In the genomic region with DNA sequence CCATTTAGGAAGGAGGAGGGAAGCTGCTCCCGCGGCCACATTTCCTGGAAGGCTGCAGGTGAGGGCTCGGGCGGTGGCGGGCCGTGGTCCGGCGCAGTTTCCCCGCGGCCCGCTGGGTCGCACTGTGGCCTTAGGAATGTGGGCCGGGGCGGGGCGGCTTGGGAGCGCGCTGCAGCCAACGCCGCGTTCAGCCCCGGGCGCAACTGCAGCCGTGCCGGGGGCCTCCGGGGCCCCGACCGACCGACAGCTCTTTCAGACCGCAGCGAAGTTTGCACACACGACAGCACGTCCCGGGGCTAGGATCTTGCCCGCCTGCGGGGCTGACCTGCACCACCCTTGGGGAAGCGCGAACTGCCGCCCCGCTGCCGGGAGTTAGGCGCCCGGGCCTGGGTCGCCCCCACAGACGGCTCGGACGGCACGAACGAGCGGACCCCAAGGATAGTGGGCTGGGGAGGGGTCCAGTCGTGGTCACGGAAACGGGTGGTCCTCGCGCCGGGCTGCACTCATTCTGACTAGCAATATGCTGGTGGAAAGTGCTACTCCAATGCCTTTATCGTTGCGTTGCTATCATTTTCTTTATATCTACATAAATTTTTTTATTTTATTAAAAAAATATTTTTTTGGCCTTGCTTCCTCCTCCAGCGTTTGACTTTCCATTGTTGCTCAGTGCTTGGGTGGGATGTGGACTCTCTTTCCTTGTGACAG, we compare ENCODE assay signal across 1 cellular context.
TF ChIP-seq lines count a peak whose summit lies in the region.

No MANE protein-coding gene starts in this region.

TF ChIP-seq in HepG2, 621 proteins besides CTCF, POLR2A, EP300 and RAD21 (continued from another document and continues in another):
- TF ChIP-seq, protein P1, sequence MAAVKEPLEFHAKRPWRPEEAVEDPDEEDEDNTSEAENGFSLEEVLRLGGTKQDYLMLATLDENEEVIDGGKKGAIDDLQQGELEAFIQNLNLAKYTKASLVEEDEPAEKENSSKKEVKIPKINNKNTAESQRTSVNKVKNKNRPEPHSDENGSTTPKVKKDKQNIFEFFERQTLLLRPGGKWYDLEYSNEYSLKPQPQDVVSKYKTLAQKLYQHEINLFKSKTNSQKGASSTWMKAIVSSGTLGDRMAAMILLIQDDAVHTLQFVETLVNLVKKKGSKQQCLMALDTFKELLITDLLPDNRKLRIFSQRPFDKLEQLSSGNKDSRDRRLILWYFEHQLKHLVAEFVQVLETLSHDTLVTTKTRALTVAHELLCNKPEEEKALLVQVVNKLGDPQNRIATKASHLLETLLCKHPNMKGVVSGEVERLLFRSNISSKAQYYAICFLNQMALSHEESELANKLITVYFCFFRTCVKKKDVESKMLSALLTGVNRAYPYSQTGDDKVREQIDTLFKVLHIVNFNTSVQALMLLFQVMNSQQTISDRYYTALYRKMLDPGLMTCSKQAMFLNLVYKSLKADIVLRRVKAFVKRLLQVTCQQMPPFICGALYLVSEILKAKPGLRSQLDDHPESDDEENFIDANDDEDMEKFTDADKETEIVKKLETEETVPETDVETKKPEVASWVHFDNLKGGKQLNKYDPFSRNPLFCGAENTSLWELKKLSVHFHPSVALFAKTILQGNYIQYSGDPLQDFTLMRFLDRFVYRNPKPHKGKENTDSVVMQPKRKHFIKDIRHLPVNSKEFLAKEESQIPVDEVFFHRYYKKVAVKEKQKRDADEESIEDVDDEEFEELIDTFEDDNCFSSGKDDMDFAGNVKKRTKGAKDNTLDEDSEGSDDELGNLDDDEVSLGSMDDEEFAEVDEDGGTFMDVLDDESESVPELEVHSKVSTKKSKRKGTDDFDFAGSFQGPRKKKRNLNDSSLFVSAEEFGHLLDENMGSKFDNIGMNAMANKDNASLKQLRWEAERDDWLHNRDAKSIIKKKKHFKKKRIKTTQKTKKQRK (IDR thresholded peaks at IDR 0.05; ENCODE audit: low read length), result no peak
- peak; percentile 61; the same call in 1 of the 2 replicates for TF ChIP-seq FOXO1 (CRISPR knock-in tag; IDR thresholded peaks at IDR 0.05)
- TF ChIP-seq ZNF850 (CRISPR knock-in tag; conservative IDR thresholded peaks at IDR 0.05), result no peak
- TF ChIP-seq, protein P2, sequence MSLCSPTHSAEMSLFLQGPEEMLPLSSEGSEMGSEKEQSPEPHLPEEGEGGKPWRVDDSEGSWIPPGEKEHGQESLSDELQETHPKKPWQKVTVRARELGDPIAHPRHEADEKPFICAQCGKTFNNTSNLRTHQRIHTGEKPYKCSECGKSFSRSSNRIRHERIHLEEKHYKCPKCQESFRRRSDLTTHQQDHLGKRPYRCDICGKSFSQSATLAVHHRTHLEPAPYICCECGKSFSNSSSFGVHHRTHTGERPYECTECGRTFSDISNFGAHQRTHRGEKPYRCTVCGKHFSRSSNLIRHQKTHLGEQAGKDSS (CRISPR knock-in tag; IDR thresholded peaks at IDR 0.05; ENCODE audit: borderline replicate concordance, low read depth), result peak; percentile 69; the same call in 1 of the 2 replicates
- peak; percentile 69; the same call in 1 of the 2 replicates for TF ChIP-seq TBX2 (CRISPR knock-in tag; IDR thresholded peaks at IDR 0.05; ENCODE audit: borderline replicate concordance)
- TF ChIP-seq, protein P3, sequence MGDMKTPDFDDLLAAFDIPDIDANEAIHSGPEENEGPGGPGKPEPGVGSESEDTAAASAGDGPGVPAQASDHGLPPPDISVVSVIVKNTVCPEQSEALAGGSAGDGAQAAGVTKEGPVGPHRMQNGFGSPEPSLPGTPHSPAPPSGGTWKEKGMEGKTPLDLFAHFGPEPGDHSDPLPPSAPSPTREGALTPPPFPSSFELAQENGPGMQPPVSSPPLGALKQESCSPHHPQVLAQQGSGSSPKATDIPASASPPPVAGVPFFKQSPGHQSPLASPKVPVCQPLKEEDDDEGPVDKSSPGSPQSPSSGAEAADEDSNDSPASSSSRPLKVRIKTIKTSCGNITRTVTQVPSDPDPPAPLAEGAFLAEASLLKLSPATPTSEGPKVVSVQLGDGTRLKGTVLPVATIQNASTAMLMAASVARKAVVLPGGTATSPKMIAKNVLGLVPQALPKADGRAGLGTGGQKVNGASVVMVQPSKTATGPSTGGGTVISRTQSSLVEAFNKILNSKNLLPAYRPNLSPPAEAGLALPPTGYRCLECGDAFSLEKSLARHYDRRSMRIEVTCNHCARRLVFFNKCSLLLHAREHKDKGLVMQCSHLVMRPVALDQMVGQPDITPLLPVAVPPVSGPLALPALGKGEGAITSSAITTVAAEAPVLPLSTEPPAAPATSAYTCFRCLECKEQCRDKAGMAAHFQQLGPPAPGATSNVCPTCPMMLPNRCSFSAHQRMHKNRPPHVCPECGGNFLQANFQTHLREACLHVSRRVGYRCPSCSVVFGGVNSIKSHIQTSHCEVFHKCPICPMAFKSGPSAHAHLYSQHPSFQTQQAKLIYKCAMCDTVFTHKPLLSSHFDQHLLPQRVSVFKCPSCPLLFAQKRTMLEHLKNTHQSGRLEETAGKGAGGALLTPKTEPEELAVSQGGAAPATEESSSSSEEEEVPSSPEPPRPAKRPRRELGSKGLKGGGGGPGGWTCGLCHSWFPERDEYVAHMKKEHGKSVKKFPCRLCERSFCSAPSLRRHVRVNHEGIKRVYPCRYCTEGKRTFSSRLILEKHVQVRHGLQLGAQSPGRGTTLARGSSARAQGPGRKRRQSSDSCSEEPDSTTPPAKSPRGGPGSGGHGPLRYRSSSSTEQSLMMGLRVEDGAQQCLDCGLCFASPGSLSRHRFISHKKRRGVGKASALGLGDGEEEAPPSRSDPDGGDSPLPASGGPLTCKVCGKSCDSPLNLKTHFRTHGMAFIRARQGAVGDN (CRISPR knock-in tag; IDR thresholded peaks at IDR 0.05), result peak; percentile 84
- TF ChIP-seq, protein P4, sequence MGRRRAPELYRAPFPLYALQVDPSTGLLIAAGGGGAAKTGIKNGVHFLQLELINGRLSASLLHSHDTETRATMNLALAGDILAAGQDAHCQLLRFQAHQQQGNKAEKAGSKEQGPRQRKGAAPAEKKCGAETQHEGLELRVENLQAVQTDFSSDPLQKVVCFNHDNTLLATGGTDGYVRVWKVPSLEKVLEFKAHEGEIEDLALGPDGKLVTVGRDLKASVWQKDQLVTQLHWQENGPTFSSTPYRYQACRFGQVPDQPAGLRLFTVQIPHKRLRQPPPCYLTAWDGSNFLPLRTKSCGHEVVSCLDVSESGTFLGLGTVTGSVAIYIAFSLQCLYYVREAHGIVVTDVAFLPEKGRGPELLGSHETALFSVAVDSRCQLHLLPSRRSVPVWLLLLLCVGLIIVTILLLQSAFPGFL (CRISPR knock-in tag; IDR thresholded peaks at IDR 0.05), result no peak
- TF ChIP-seq FOXA3 (CRISPR knock-in tag; IDR thresholded peaks at IDR 0.05), result peak; percentile 43; the same call in 1 of the 2 replicates
- TF ChIP-seq FOXA1 (IDR thresholded peaks at IDR 0.05), result no peak
- TF ChIP-seq FOXA1 (CRISPR knock-in tag; IDR thresholded peaks at IDR 0.05), result 0 out of 2 replicates have a peak, but pooled peaks have one; percentile 19
- TF ChIP-seq, protein P5, sequence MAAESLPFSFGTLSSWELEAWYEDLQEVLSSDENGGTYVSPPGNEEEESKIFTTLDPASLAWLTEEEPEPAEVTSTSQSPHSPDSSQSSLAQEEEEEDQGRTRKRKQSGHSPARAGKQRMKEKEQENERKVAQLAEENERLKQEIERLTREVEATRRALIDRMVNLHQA (CRISPR knock-in tag; IDR thresholded peaks at IDR 0.05), result no peak
- peak; percentile 79 for TF ChIP-seq AGO1 (IDR thresholded peaks at IDR 0.05; ENCODE audit: low read depth, low read length, poor library complexity, severe bottlenecking)
- no peak for TF ChIP-seq PTBP1 (IDR thresholded peaks at IDR 0.05; ENCODE audit: low read depth, low read length, poor library complexity, severe bottlenecking)
- TF ChIP-seq TOE1 (CRISPR knock-in tag; IDR thresholded peaks at IDR 0.05), result 0 out of 2 replicates have a peak, but pooled peaks have one; percentile 48
- TF ChIP-seq TGIF2 (CRISPR knock-in tag; IDR thresholded peaks at IDR 0.05), result 0 out of 2 replicates have a peak, but pooled peaks have one; percentile 24
- TF ChIP-seq NFE2 (CRISPR knock-in tag; IDR thresholded peaks at IDR 0.05), result no peak
- peak; percentile 38; the same call in 1 of the 2 replicates for TF ChIP-seq ZNF772 (CRISPR knock-in tag; IDR thresholded peaks at IDR 0.05)
- TF ChIP-seq HOXA3 (CRISPR knock-in tag; IDR thresholded peaks at IDR 0.05), result peak; percentile 60; the same call in 1 of the 2 replicates
- TF ChIP-seq CBFB (CRISPR knock-in tag; IDR thresholded peaks at IDR 0.05), result peak; percentile 77
- TF ChIP-seq RARA (CRISPR knock-in tag; IDR thresholded peaks at IDR 0.05), result peak; percentile 50
- TF ChIP-seq SKI (IDR thresholded peaks at IDR 0.05; ENCODE audit: partially characterized antibody), result peak; percentile 89
- TF ChIP-seq, protein P6, sequence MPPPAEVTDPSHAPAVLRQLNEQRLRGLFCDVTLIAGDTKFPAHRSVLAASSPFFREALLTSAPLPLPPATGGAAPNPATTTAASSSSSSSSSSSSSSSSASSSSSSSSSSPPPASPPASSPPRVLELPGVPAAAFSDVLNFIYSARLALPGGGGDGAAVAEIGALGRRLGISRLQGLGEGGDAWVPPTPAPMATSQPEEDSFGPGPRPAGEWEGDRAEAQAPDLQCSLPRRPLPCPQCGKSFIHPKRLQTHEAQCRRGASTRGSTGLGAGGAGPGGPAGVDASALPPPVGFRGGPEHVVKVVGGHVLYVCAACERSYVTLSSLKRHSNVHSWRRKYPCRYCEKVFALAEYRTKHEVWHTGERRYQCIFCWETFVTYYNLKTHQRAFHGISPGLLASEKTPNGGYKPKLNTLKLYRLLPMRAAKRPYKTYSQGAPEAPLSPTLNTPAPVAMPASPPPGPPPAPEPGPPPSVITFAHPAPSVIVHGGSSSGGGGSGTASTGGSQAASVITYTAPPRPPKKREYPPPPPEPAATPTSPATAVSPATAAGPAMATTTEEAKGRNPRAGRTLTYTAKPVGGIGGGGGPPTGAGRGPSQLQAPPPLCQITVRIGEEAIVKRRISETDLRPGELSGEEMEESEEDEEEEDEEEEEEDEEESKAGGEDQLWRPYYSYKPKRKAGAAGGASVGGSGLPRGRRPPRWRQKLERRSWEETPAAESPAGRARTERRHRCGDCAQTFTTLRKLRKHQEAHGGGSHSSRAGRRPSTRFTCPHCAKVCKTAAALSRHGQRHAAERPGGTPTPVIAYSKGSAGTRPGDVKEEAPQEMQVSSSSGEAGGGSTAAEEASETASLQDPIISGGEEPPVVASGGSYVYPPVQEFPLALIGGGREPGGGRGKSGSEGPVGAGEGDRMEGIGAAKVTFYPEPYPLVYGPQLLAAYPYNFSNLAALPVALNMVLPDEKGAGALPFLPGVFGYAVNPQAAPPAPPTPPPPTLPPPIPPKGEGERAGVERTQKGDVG (CRISPR knock-in tag; IDR thresholded peaks at IDR 0.05; ENCODE audit: borderline replicate concordance), result 0 out of 2 replicates have a peak, but pooled peaks have one; percentile 38
- no peak for TF ChIP-seq NCOA5 (CRISPR knock-in tag; IDR thresholded peaks at IDR 0.05)
- TF ChIP-seq DNMT3B (CRISPR knock-in tag; conservative IDR thresholded peaks at IDR 0.05), result no peak
- TF ChIP-seq GATAD2A (CRISPR knock-in tag; IDR thresholded peaks at IDR 0.05), result 0 out of 2 replicates have a peak, but pooled peaks have one; percentile 13
- TF ChIP-seq, protein P7, sequence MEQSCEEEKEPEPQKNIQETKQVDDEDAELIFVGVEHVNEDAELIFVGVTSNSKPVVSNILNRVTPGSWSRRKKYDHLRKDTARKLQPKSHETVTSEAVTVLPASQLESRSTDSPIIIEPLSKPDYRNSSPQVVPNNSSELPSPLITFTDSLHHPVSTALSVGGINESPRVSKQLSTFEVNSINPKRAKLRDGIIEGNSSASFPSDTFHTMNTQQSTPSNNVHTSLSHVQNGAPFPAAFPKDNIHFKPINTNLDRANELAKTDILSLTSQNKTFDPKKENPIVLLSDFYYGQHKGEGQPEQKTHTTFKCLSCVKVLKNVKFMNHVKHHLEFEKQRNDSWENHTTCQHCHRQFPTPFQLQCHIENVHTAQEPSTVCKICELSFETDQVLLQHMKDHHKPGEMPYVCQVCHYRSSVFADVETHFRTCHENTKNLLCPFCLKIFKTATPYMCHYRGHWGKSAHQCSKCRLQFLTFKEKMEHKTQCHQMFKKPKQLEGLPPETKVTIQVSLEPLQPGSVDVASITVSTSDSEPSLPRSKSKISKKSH (CRISPR knock-in tag; IDR thresholded peaks at IDR 0.05; ENCODE audit: borderline replicate concordance), result 0 out of 2 replicates have a peak, but pooled peaks have one; percentile 62
- TF ChIP-seq NFIC (IDR thresholded peaks at IDR 0.05; ENCODE audit: low read length), result no peak
- peak; percentile 81 for TF ChIP-seq XRCC5 (optimal IDR thresholded peaks at IDR 0.05; ENCODE audit: low read length)
- TF ChIP-seq AGO2 (optimal IDR thresholded peaks at IDR 0.05; ENCODE audit: low read depth, low read length), result peak; percentile 25
- peak; percentile 78 for TF ChIP-seq YY1 (IDR thresholded peaks at IDR 0.05; ENCODE audit: insufficient read depth, insufficient replicate concordance, low read depth, low read length)
- TF ChIP-seq HOXD1 (CRISPR knock-in tag; IDR thresholded peaks at IDR 0.05), result peak; percentile 82; the same call in 1 of the 2 replicates
- TF ChIP-seq MED13 (CRISPR knock-in tag; IDR thresholded peaks at IDR 0.05), result no peak
- TF ChIP-seq ZNF430 (CRISPR knock-in tag; IDR thresholded peaks at IDR 0.05), result 0 out of 2 replicates have a peak, but pooled peaks have one; percentile 17
- peak; percentile 39; the same call in 1 of the 2 replicates for TF ChIP-seq FOXM1 (CRISPR knock-in tag; IDR thresholded peaks at IDR 0.05)
- TF ChIP-seq ZFP62 (CRISPR knock-in tag; IDR thresholded peaks at IDR 0.05), result no peak
- peak; percentile 67; the same call in 1 of the 2 replicates for TF ChIP-seq ZNF598 (CRISPR knock-in tag; IDR thresholded peaks at IDR 0.05; ENCODE audit: borderline replicate concordance)
- peak; percentile 88; the same call in 1 of the 2 replicates for TF ChIP-seq KDM5B (CRISPR knock-in tag; IDR thresholded peaks at IDR 0.05; ENCODE audit: borderline replicate concordance)
- TF ChIP-seq HOXA5 (CRISPR knock-in tag; IDR thresholded peaks at IDR 0.05), result peak; percentile 88; the same call in 1 of the 2 replicates
- TF ChIP-seq MYNN (CRISPR knock-in tag; IDR thresholded peaks at IDR 0.05; ENCODE audit: low read depth), result no peak
- TF ChIP-seq, protein P8, sequence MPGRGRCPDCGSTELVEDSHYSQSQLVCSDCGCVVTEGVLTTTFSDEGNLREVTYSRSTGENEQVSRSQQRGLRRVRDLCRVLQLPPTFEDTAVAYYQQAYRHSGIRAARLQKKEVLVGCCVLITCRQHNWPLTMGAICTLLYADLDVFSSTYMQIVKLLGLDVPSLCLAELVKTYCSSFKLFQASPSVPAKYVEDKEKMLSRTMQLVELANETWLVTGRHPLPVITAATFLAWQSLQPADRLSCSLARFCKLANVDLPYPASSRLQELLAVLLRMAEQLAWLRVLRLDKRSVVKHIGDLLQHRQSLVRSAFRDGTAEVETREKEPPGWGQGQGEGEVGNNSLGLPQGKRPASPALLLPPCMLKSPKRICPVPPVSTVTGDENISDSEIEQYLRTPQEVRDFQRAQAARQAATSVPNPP (CRISPR knock-in tag; IDR thresholded peaks at IDR 0.05), result peak; percentile 57; the same call in 1 of the 2 replicates
- 0 out of 2 replicates have a peak, but pooled peaks have one; percentile 63 for TF ChIP-seq ZNF556 (CRISPR knock-in tag; IDR thresholded peaks at IDR 0.05; ENCODE audit: borderline replicate concordance)
- TF ChIP-seq, protein P9, sequence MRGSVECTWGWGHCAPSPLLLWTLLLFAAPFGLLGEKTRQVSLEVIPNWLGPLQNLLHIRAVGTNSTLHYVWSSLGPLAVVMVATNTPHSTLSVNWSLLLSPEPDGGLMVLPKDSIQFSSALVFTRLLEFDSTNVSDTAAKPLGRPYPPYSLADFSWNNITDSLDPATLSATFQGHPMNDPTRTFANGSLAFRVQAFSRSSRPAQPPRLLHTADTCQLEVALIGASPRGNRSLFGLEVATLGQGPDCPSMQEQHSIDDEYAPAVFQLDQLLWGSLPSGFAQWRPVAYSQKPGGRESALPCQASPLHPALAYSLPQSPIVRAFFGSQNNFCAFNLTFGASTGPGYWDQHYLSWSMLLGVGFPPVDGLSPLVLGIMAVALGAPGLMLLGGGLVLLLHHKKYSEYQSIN (CRISPR knock-in tag; IDR thresholded peaks at IDR 0.05; ENCODE audit: borderline replicate concordance), result no peak
- TF ChIP-seq ONECUT2 (CRISPR knock-in tag; IDR thresholded peaks at IDR 0.05), result peak; percentile 36; the same call in 1 of the 2 replicates
- peak; percentile 93 for TF ChIP-seq BCL6 (CRISPR knock-in tag; IDR thresholded peaks at IDR 0.05)
